In the genomic region with DNA sequence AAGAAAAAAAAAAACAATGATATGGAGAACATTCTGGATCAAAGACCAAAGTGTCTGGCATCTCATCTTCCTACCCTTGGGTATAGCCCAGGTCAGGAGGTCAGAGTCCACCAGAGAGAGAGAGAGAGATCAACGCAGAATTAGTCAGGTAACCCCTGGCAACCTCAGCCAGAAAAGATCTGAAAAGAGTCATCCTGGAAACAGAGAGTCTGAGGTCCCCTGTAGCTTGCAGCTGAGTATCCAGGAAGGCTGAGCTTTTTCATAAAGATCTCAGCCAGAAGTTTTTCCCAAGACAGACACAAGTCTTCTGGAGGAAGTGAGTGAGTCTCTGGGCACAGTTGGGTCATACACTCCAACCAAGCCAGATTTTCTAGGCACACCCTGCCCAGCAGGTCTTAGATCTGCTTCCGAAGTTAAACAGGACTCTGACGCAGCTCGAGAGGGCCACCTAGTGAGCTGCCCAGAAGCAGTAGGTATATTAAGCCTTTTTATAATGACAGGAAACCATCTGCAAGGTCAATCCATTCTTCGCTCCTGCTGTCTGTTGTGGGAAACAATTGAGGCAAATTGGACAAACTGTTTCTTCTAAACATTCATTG, we compare ENCODE assay signal across 8 cellular contexts. TPM values are rescaled to one million over a fixed set of nuclear protein-coding genes. Genes with fewer than 3 reads are reported as not detected.
A peak's percentile ranks its signal among the peaks of the same experiment; 100 is the strongest.
DNase-seq lines count a peak whose midpoint lies in the region; ATAC-seq, FAIRE-seq and TF ChIP-seq lines count a peak whose summit lies in the region.

No MANE protein-coding gene starts in this region.

- intact Hi-C loops in left ventricle myocardium superior (cut with micrococcal nuclease), result loop anchor here (10.0 kb wide), 1 partner anchor 70 kb away; a partner anchor contains a TSS

- no peak for TF ChIP-seq POLR2A in GM12891 (IDR thresholded peaks at IDR 0.05; ENCODE audit: low read depth, low read length)

- peak; percentile 65 for TF ChIP-seq CTCF in retinal pigment epithelial cell (conservative IDR thresholded peaks at IDR 0.05; ENCODE audit: low read depth, low read length)

- no peak overlapping the region for H3K4me3 ChIP-seq in retinal pigment epithelial cell (ENCODE audit: low read length)

- FAIRE-seq in GM12891 (lab: Jason Lieb, UNC), result peak; percentile 93
- FAIRE-seq in HTR-8/SVneo (lab: Jason Lieb, UNC), result no peak

- in situ Hi-C loops in ACHN (cut with HindIII; ENCODE audit: low pct_ligation_motif_present, low pct_unique_long_range_greater_than_20kb, low sequenced_read_pairs), result no loop called here

- DNase-seq in ACHN (peak; percentile 39), GM12891 (ENCODE audit: insufficient read length, low spot score) (no peak), HTR-8/SVneo (ENCODE audit: insufficient read length, low spot score) (peak; percentile 17), NOMO-1 (lab: John Stamatoyannopoulos, UW; ENCODE audit: unreplicated experiment in 2 of 2) (peak; percentile 73 to 75), anterior cingulate cortex (lab: John Stamatoyannopoulos, UW) (peak in 50 of 58 donors; percentile 0 to 58 (median 4)), left ventricle myocardium superior (peak; percentile 63), retinal pigment epithelial cell (ENCODE audit: low read depth) (no peak)

- ATAC-seq in left ventricle myocardium superior (peak; percentile 91), GM18870 (IDR thresholded peaks at IDR 0.05; ENCODE audit: unreplicated experiment) (no peak)

TF ChIP-seq in GM12891, 5 proteins besides CTCF, POLR2A, EP300 and RAD21:
- TF ChIP-seq SPI1 (IDR thresholded peaks at IDR 0.05; ENCODE audit: low read depth, low read length), result no peak
- TF ChIP-seq PAX5 (IDR thresholded peaks at IDR 0.05; ENCODE audit: insufficient read depth, low read length, severe bottlenecking), result no peak
- no peak for TF ChIP-seq TAF1 (IDR thresholded peaks at IDR 0.05; ENCODE audit: low read depth, low read length)
- no peak for TF ChIP-seq POLR2AphosphoS5 (IDR thresholded peaks at IDR 0.05; ENCODE audit: low read depth, low read length)
- no peak for TF ChIP-seq POU2F2 (IDR thresholded peaks at IDR 0.05; ENCODE audit: low read depth, low read length)

RNA-seq across cellular contexts. Expression of a gene that starts 35.7 kb away (rescaled TPM):
- not detected for polyA plus RNA-seq in GM12891 (2012; ENCODE audit: low read depth, missing spikeins)
- 12.7 TPM for total RNA-seq in left ventricle myocardium superior

Comparison
In these comparisons a context has a peak if more than half of its experiments do, and no peak if none do; other contexts are left out.
1. DNase-seq: peak in ACHN (single experiment), HTR-8/SVneo (single experiment), NOMO-1 (2 of 2), anterior cingulate cortex (50 of 58) and left ventricle myocardium superior (single experiment); none in GM12891 (single experiment) and retinal pigment epithelial cell (single experiment).